In the genomic region with DNA sequence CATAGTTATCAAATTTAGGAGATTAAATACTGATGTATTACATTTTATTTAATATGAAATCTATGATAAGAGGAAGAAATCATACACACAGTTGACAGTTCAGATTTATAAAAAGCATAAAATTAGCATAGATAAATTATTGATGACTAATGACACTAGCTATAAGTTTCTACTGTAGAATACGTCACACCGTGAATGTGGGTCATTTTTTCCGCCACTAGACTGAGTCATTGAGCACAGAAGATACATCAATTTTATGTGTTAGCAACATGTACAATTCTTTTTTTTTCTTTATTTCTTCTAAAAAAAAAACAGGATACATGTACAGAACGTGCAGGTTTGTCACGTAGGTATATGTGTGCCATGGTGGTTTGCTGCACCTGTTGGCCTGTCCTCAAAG, we compare ENCODE assay signal across 13 cellular contexts. TPM values are rescaled to one million over a fixed set of nuclear protein-coding genes. Genes with fewer than 3 reads are reported as not detected.
DNase-seq lines count a peak whose midpoint lies in the region; ATAC-seq, FAIRE-seq and TF ChIP-seq lines count a peak whose summit lies in the region.
"Had no signal": no experiment of that assay in that cellular context is flagged by ENCODE, and none has a peak within 500 bp of the region (broad histone marks: within the 10 kb centered on the region; RNA-seq: fewer than 3 reads in every experiment).

No MANE protein-coding gene starts in this region.

- DNase-seq in A549 (ENCODE audit: low read depth in 1 of 2, low spot score in 1 of 2) (no peak), RKO (ENCODE audit: low spot score) (peak; percentile 19), NCI-H748 (lab: John Stamatoyannopoulos, UW; ENCODE audit: unreplicated experiment) (no peak), hepatocyte (ENCODE audit: low spot score) (no peak), ureter (ENCODE audit: low spot score) (no peak)
- DNase-seq in stimulated activated CD4-positive, alpha-beta T cell treated with anti-CD3 and anti-CD28 coated beads, Interleukin-15, amount 100 ng/mL, for 48 hours (ENCODE audit: low read depth in 2 of 2), result peak; percentile 56 to 63
- DNase-seq: psoas muscle, stomach had no signal

- no peak for TF ChIP-seq EP300 in A549 (IDR thresholded peaks at IDR 0.05)

- H3K9me3 Mint-ChIP-seq in activated T-helper 17 cell treated with anti-CD3 and anti-CD28 coated beads, Interleukin-2, amount 50 U/mL, for 72 hours, result no peaks in the 10 kb centered on the region

- no peak for TF ChIP-seq POLR2A in A549 (IDR thresholded peaks at IDR 0.05; ENCODE audit: low read length)

- 91% methylated on average over 5 of the region's 5 CpGs for WGBS in A549 (ENCODE audit: missing lambda C conversion rate)
- WGBS in hepatocyte (ENCODE audit: low lambda C conversion rate, missing lambda C conversion rate), result 86% methylated on average over 5 of the region's 5 CpGs

- H3K27ac ChIP-seq in A549, result no peak overlapping the region
- H3K27ac ChIP-seq in hepatocyte, result no peak overlapping the region
- H3K27ac ChIP-seq: BLaER1, psoas muscle had no signal

- CTCF ChIA-PET in A549 (lab: Yijun Ruan, JAX), result interaction anchor here (0.6 to 44.5 kb wide), 10 partner anchors 10 to 936 kb away, joined by 3 to 1222 read pairs (median 5); no protein-coding TSS in a partner anchor

- H3K27me3 ChIP-seq in hepatocyte, result no peaks in the 10 kb centered on the region
- H3K27me3 ChIP-seq: BLaER1, stomach had no signal

- H3K79me2 ChIP-seq in hepatocyte, result no peaks in the 10 kb centered on the region

- H3K4me3 Mint-ChIP-seq in activated T-helper 17 cell treated with anti-CD3 and anti-CD28 coated beads, Interleukin-2, amount 50 U/mL, for 72 hours, result no peak overlapping the region

- TF ChIP-seq CTCF in A549 (IDR thresholded peaks at IDR 0.05) (no peak), hepatocyte (IDR thresholded peaks at IDR 0.05; ENCODE audit: poor library complexity) (no peak)

- POLR2A ChIA-PET in A549 (lab: Yijun Ruan, JAX), result interaction anchor here (1.0 kb wide), 1 partner anchor 40 kb away, joined by 6 read pairs; the partner anchor contains the start of gene SLC1A5

- H3K9me3 ChIP-seq in A549 (no peaks in the 10 kb centered on the region), hepatocyte (ENCODE audit: low read depth) (no peaks in the 10 kb centered on the region)
- H3K9me3 ChIP-seq: BLaER1, psoas muscle, stomach had no signal

- H3K27ac Mint-ChIP-seq in activated T-helper 17 cell treated with anti-CD3 and anti-CD28 coated beads, Interleukin-2, amount 50 U/mL, for 72 hours, result peak overlapping the region; percentile 15

- no peaks in the 10 kb centered on the region for H3K36me3 Mint-ChIP-seq in activated T-helper 17 cell treated with anti-CD3 and anti-CD28 coated beads, Interleukin-2, amount 50 U/mL, for 72 hours (ENCODE audit: low read depth)

- no peak for TF ChIP-seq RAD21 in A549 (conservative IDR thresholded peaks at IDR 0.05 in 1 of 2, IDR thresholded peaks at IDR 0.05 in 1 of 2)

- H3K4me1 ChIP-seq in A549 (peaks cover 10% of the 10 kb centered on the region), hepatocyte (ENCODE audit: insufficient read depth) (peaks cover 4% of the 10 kb centered on the region)
- H3K4me1 ChIP-seq: psoas muscle had no signal

- H3K4me1 Mint-ChIP-seq in activated T-helper 17 cell treated with anti-CD3 and anti-CD28 coated beads, Interleukin-2, amount 50 U/mL, for 72 hours, result peaks cover 5% of the 10 kb centered on the region

- H3K27me3 Mint-ChIP-seq in activated T-helper 17 cell treated with anti-CD3 and anti-CD28 coated beads, Interleukin-2, amount 50 U/mL, for 72 hours, result peaks cover 5% of the 10 kb centered on the region

- no peak for ATAC-seq in A549
- peak; percentile 88 for ATAC-seq in activated T-helper 17 cell treated with anti-CD3 and anti-CD28 coated beads, Interleukin-2, amount 50 U/mL, for 72 hours (replicated peaks)
- ATAC-seq in GM21529 (IDR thresholded peaks at IDR 0.05; ENCODE audit: unreplicated experiment), result no peak
- ATAC-seq: psoas muscle had no signal

- no peaks in the 10 kb centered on the region for H3K36me3 ChIP-seq in hepatocyte (replicated peaks; ENCODE audit: insufficient read depth, low read depth)
- H3K36me3 ChIP-seq: BLaER1, stomach had no signal

- FAIRE-seq in A549 (lab: Jason Lieb, UNC), result no peak
- FAIRE-seq: G401.6, islet of Langerhans had no signal

- H4K20me1 ChIP-seq in hepatocyte (ENCODE audit: insufficient read depth, poor library complexity, severe bottlenecking), result no peaks in the 10 kb centered on the region
- H4K20me1 ChIP-seq: BLaER1 had no signal

- no peak overlapping the region for H2AFZ ChIP-seq in hepatocyte

- H3K9me2 ChIP-seq in hepatocyte (replicated peaks; ENCODE audit: insufficient read depth), result no peaks in the 10 kb centered on the region

- no peak overlapping the region for H3K4me3 ChIP-seq in A549
- H3K4me3 ChIP-seq in hepatocyte, result no peak overlapping the region
- H3K4me3 ChIP-seq: BLaER1, psoas muscle, stomach had no signal

- H3K4me2 ChIP-seq in A549 (no peak overlapping the region), hepatocyte (no peak overlapping the region)
- H3K4me2 ChIP-seq: BLaER1 had no signal

TF ChIP-seq in A549, 52 proteins besides CTCF, POLR2A, EP300 and RAD21:
- TF ChIP-seq PBX3 (IDR thresholded peaks at IDR 0.05) (no peak), FOSL2 (IDR thresholded peaks at IDR 0.05) (no peak), FOSL2 (CRISPR knock-in tag; IDR thresholded peaks at IDR 0.05) (peak; percentile 21; the same call in 1 of the 2 replicates), ESRRA (IDR thresholded peaks at IDR 0.05; ENCODE audit: borderline replicate concordance, low read length) (no peak)

RNA-seq across cellular contexts. Expression of gene AP2S1, which starts 22.2 kb away (rescaled TPM):
- polyA plus RNA-seq in A549 (2011; rRNA removed), result 117 and 150 TPM in 2 replicates
- 412 and 456 TPM in 2 replicates for polyA plus RNA-seq in A549 (2012; cell fraction: cytosol; rRNA removed)
- 284 and 292 TPM in 2 replicates for polyA plus RNA-seq in A549 (2012; cell fraction: nucleus; rRNA removed)
- 318 to 329 TPM (median 325 TPM) in 3 replicates for polyA plus RNA-seq in A549 (2017; fragmentation: RNase III; extraction: RNeasy Plus Mini Kit Qiagen cat#74134 plus additional on column Dnase treatment)
- polyA minus RNA-seq in A549 (2011; rRNA and poly(A)+ RNA removed), result 90.7 TPM in 2 replicates
- total RNA-seq in activated T-helper 17 cell treated with anti-CD3 and anti-CD28 coated beads, Interleukin-2, amount 50 U/mL, for 72 hours, result 100 to 1,000 TPM in 1 of 2 donors, 10 to 100 TPM in 1; 69.7 to 137 TPM
- 109 and 129 TPM in 2 replicates for total RNA-seq in hepatocyte
- 349 and 392 TPM in 2 replicates for polyA plus RNA-seq in hepatocyte
- total RNA-seq in ureter, result 73.7 TPM

RNA-seq across cellular contexts. Expression of gene ARHGAP35, which starts 32.3 kb away (rescaled TPM):
- polyA plus RNA-seq in A549 (2011; rRNA removed) (48.5 and 51.9 TPM in 2 replicates), A549 (2017; fragmentation: RNase III; extraction: RNeasy Plus Mini Kit Qiagen cat#74134 plus additional on column Dnase treatment) (33.2 to 33.7 TPM (median 33.3 TPM) in 3 replicates), hepatocyte (11.5 and 18.6 TPM in 2 replicates)
- 17.2 and 22.8 TPM in 2 replicates for polyA plus RNA-seq in A549 (2012; cell fraction: cytosol; rRNA removed)
- 31.2 and 34.0 TPM in 2 replicates for polyA plus RNA-seq in A549 (2012; cell fraction: nucleus; rRNA removed)
- 67.2 and 74.8 TPM in 2 replicates for polyA minus RNA-seq in A549 (2011; rRNA and poly(A)+ RNA removed)
- 10 to 100 TPM; 38.0 to 38.3 TPM for total RNA-seq in activated T-helper 17 cell treated with anti-CD3 and anti-CD28 coated beads, Interleukin-2, amount 50 U/mL, for 72 hours
- total RNA-seq in hepatocyte (44.3 and 48.1 TPM in 2 replicates), ureter (84.0 TPM)

RNA-seq across cellular contexts. Expression of gene SLC1A5, which starts 40.1 kb away (rescaled TPM):
- 302 and 306 TPM in 2 replicates for polyA plus RNA-seq in A549 (2011; rRNA removed)
- polyA plus RNA-seq in A549 (2012; cell fraction: cytosol; rRNA removed), result 195 and 237 TPM in 2 replicates
- polyA plus RNA-seq in A549 (2012; cell fraction: nucleus; rRNA removed), result 457 and 532 TPM in 2 replicates
- polyA plus RNA-seq in A549 (2017; fragmentation: RNase III; extraction: RNeasy Plus Mini Kit Qiagen cat#74134 plus additional on column Dnase treatment), result 184 to 200 TPM (median 189 TPM) in 3 replicates
- polyA minus RNA-seq in A549 (2011; rRNA and poly(A)+ RNA removed), result 366 and 376 TPM in 2 replicates
- total RNA-seq in activated T-helper 17 cell treated with anti-CD3 and anti-CD28 coated beads, Interleukin-2, amount 50 U/mL, for 72 hours, result 100 to 1,000 TPM; 119 to 221 TPM
- 84.6 and 87.9 TPM in 2 replicates for total RNA-seq in hepatocyte
- polyA plus RNA-seq in hepatocyte, result 171 and 176 TPM in 2 replicates
- 344 TPM for total RNA-seq in ureter

Comparison
In these comparisons a context has a peak if more than half of its experiments do, and no peak if none do; other contexts are left out.
1. DNase-seq: peak in RKO (single experiment) and stimulated activated CD4-positive, alpha-beta T cell treated with anti-CD3 and anti-CD28 coated beads, Interleukin-15, amount 100 ng/mL, for 48 hours (2 of 2); none in A549 (0 of 2), NCI-H748 (single experiment), hepatocyte (single experiment) and ureter (single experiment).